In the genomic region with DNA sequence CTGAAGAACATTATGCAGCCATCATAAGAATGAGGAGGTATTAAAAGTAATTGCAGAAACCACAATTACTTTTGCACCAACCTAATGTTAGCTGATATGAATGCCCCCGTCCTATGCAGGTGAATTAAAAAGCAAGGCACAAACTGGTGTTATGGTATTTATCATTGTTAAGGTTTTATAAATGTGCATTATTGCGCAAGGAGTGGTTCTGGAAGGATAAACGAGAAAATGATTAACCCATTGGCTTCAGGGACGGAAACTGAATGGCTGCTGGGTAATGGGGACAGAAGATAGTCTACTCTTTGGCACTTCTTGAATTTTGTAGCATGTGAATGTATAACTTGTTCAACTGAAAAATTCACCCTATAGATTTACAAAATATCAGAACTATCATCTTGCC, we compare ENCODE assay signal across 19 cellular contexts.
DNase-seq lines count a peak whose midpoint lies in the region; ATAC-seq, FAIRE-seq and TF ChIP-seq lines count a peak whose summit lies in the region.
"Had no signal": no experiment of that assay in that cellular context is flagged by ENCODE, and none has a peak within 500 bp of the region (broad histone marks: within the 10 kb centered on the region; RNA-seq: fewer than 3 reads in every experiment).

No MANE protein-coding gene starts in this region.

- H2AFZ ChIP-seq in neural progenitor cell (replicated peaks), result no peak overlapping the region
- H2AFZ ChIP-seq: GM23248 had no signal

- H3K27ac ChIP-seq in neural progenitor cell, result peak overlapping the region; percentile 67
- H3K27ac ChIP-seq: BLaER1, C4-2B, GM23248 had no signal

- H3K4me1 Mint-ChIP-seq in neural progenitor cell, result peaks cover 19% of the 10 kb centered on the region
- H3K4me1 Mint-ChIP-seq: B cell; CD4-positive, CD25-positive, alpha-beta regulatory T cell had no signal

- FAIRE-seq in HTR-8/SVneo (lab: Jason Lieb, UNC), result peak; percentile 96
- FAIRE-seq: G401.6, GM12892 had no signal

- no peak overlapping the region for H3K4me2 ChIP-seq in neural progenitor cell
- H3K4me2 ChIP-seq: BLaER1 had no signal

- H3K9me3 Mint-ChIP-seq in neural progenitor cell, result peaks cover 2% of the 10 kb centered on the region
- H3K9me3 Mint-ChIP-seq: CD8-positive, alpha-beta T cell had no signal

- no peak overlapping the region for H3K4me3 ChIP-seq in neural progenitor cell
- H3K4me3 ChIP-seq: BLaER1, GM23248 had no signal

- H3K9me3 ChIP-seq in neural progenitor cell (ENCODE audit: low read depth), result no peaks in the 10 kb centered on the region
- H3K9me3 ChIP-seq: Caco-2 had no signal

- no peak for ATAC-seq in GM21529 (IDR thresholded peaks at IDR 0.05; ENCODE audit: unreplicated experiment)
- ATAC-seq: CD8-positive, alpha-beta T cell; HCT116 had no signal

- peaks cover 24% of the 10 kb centered on the region for H3K4me1 ChIP-seq in neural progenitor cell
- H3K4me1 ChIP-seq: BLaER1, Caco-2 had no signal

- peak overlapping the region; percentile 79 for H3K27ac Mint-ChIP-seq in neural progenitor cell
- H3K27ac Mint-ChIP-seq: B cell; CD4-positive, CD25-positive, alpha-beta regulatory T cell; CD8-positive, alpha-beta T cell had no signal

- peaks cover 11% of the 10 kb centered on the region for H3K27me3 Mint-ChIP-seq in neural progenitor cell (ENCODE audit: insufficient read depth, low read depth)

- no peaks in the 10 kb centered on the region for H4K20me1 ChIP-seq in neural progenitor cell (ENCODE audit: low read depth)
- H4K20me1 ChIP-seq: BLaER1 had no signal

- TF ChIP-seq RAD21 in Ishikawa (IDR thresholded peaks at IDR 0.05; ENCODE audit: low read depth), result no peak

- no peaks in the 10 kb centered on the region for H3K27me3 ChIP-seq in neural progenitor cell
- H3K27me3 ChIP-seq: BLaER1 had no signal

- in situ Hi-C loops in KBM-7 (cut with MboI; ENCODE audit: low pct_unique_long_range_greater_than_20kb, low sequenced_read_pairs), result no loop called here

- no peak for TF ChIP-seq EP300 in Ishikawa (IDR thresholded peaks at IDR 0.05; ENCODE audit: borderline replicate concordance)

- H3K36me3 ChIP-seq in neural progenitor cell, result no peaks in the 10 kb centered on the region
- H3K36me3 ChIP-seq: BLaER1 had no signal

- H3K79me2 ChIP-seq in neural progenitor cell (ENCODE audit: low read depth), result no peaks in the 10 kb centered on the region

- no peak for TF ChIP-seq CTCF in neural progenitor cell (IDR thresholded peaks at IDR 0.05)

- H3K4me3 Mint-ChIP-seq in neural progenitor cell, result no peak overlapping the region
- H3K4me3 Mint-ChIP-seq: B cell; CD4-positive, CD25-positive, alpha-beta regulatory T cell; CD8-positive, alpha-beta T cell; H9 had no signal

- DNase-seq in HTR-8/SVneo (ENCODE audit: insufficient read length, low spot score) (no peak), neural progenitor cell (ENCODE audit: low spot score) (no peak), KBM-7 (no peak), cortex of kidney (lab: John Stamatoyannopoulos, UW) (no peak)
- DNase-seq: CD4-positive, CD25-positive, alpha-beta regulatory T cell; CD8-positive, alpha-beta T cell; DMS153; DND-41; GM23248; H9 had no signal

- peaks cover 41% of the 10 kb centered on the region for H3F3A ChIP-seq in neural progenitor cell (ENCODE audit: low read depth)

- no peak overlapping the region for H3K9ac ChIP-seq in neural progenitor cell
- H3K9ac ChIP-seq: BLaER1, GM23248 had no signal

- H3K36me3 Mint-ChIP-seq in neural progenitor cell, result peaks cover 3% of the 10 kb centered on the region
- H3K36me3 Mint-ChIP-seq: CD4-positive, CD25-positive, alpha-beta regulatory T cell; CD8-positive, alpha-beta T cell had no signal

TF ChIP-seq in Ishikawa, 13 proteins besides CTCF, POLR2A, EP300 and RAD21:
- no peak for TF ChIP-seq TEAD4 (IDR thresholded peaks at IDR 0.05)
- no peak for TF ChIP-seq YY1 (IDR thresholded peaks at IDR 0.05; ENCODE audit: low read depth)
- TF ChIP-seq NFIC (IDR thresholded peaks at IDR 0.05), result no peak
- TF ChIP-seq CEBPB (IDR thresholded peaks at IDR 0.05), result 0 out of 2 replicates have a peak, but pooled peaks have one; percentile 44
